In genomic region chr10:130214431-130214830, GRCh38 we compare ENCODE assay signal across 22 cellular contexts.
"Had no signal": no experiment of that assay in that cellular context is flagged by ENCODE, and none has a peak within 500 bp of the region (broad histone marks: within the 10 kb centered on the region; RNA-seq: fewer than 3 reads in every experiment).

No MANE protein-coding gene starts in this region.

- H3K36me3 ChIP-seq: MG63 had no signal

- DNase-seq: IMR-90, Karpas-422, KG1, MG63, NCI-H1092, NCI-H1105 treated with DMSO at 0.1 percent for 48 hours, NCI-H1436, NCI-H187, NCI-H2029, NCI-H2081 treated with DMSO at 0.1 percent for 48 hours, NCI-H2171, NCI-H226, NCI-H446, NCI-H510A, NCI-H524 treated with DMSO at 0.1 percent for 48 hours, NCI-H69, NCI-H774, RPMI8226, SHP77, SK-N-SH, SW 1271 had no signal

- H3K4me3 ChIP-seq: MG63 had no signal

- ATAC-seq: HepG2 had no signal

- H3K9me3 ChIP-seq: MG63, SK-N-SH had no signal

- H3K27me3 ChIP-seq: MG63 had no signal
